In the genomic region with DNA sequence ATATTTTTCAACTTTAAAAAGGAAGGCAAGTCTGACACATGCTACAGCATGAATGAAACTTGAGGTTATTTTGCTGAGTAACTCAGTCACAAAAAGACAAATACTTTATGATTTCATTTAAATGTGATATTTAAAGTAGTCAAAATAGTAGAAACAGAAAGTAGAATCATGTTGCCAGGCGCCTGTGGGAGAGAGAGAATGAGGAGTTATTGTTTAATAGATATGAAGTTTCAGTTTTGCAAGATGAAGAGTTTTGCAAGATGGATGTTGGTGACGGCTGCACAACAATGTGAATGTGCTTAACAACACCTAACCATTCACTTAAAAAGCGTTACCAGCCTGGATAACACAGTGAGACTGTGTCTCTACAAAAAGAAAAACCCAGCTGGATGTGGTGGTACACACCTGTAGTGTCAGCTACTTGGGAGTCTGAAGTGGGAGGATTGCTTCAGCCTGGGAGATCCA, we compare ENCODE assay signal across 1 cellular context.
TF ChIP-seq lines count a peak whose summit lies in the region.

No MANE protein-coding gene starts in this region.

TF ChIP-seq in H1, 55 proteins besides CTCF, POLR2A, EP300 and RAD21:
- TF ChIP-seq, protein P1, sequence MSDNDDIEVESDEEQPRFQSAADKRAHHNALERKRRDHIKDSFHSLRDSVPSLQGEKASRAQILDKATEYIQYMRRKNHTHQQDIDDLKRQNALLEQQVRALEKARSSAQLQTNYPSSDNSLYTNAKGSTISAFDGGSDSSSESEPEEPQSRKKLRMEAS (IDR thresholded peaks at IDR 0.05): no peak
- TF ChIP-seq SAP30 (IDR thresholded peaks at IDR 0.05; ENCODE audit: insufficient read depth, insufficient replicate concordance, low read length) (no peak), RXRA (IDR thresholded peaks at IDR 0.05; ENCODE audit: insufficient read depth, low read depth, low read length) (no peak), CBX8 (IDR thresholded peaks at IDR 0.05; ENCODE audit: borderline replicate concordance, low read depth, low read length) (no peak), ASH2L (IDR thresholded peaks at IDR 0.05; ENCODE audit: low read length) (no peak), SIN3A (conservative IDR thresholded peaks at IDR 0.05 in 1 of 2, IDR thresholded peaks at IDR 0.05 in 1 of 2; ENCODE audit: low read depth in 1 of 2, low read length in 2 of 2) (no peak), HDAC2 (IDR thresholded peaks at IDR 0.05; ENCODE audit: borderline replicate concordance in 1 of 2, low read depth in 2 of 2, low read length in 2 of 2) (no peak), JUND (IDR thresholded peaks at IDR 0.05; ENCODE audit: low read length) (no peak)
- TF ChIP-seq, protein P2, sequence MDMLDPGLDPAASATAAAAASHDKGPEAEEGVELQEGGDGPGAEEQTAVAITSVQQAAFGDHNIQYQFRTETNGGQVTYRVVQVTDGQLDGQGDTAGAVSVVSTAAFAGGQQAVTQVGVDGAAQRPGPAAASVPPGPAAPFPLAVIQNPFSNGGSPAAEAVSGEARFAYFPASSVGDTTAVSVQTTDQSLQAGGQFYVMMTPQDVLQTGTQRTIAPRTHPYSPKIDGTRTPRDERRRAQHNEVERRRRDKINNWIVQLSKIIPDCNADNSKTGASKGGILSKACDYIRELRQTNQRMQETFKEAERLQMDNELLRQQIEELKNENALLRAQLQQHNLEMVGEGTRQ (IDR thresholded peaks at IDR 0.05; ENCODE audit: low read length): no peak
TF ChIP-seq in H1: peak in this region for 0.
